ENCODE assay signal across 8 cellular contexts in genomic region chr2:11738589-11739436, GRCh38. TPM values are rescaled to one million over a fixed set of nuclear protein-coding genes. Genes with fewer than 3 reads are reported as not detected.
A peak's percentile ranks its signal among the peaks of the same experiment; 100 is the strongest.
DNase-seq lines count a peak whose midpoint lies in the region; ATAC-seq and TF ChIP-seq lines count a peak whose summit lies in the region.

No MANE protein-coding gene starts in this region.

- no peak overlapping the region for H3K4me3 Mint-ChIP-seq in CD8-positive, alpha-beta memory T cell

- TF ChIP-seq POLR2A in gastroesophageal sphincter (IDR thresholded peaks at IDR 0.05) (no peak), prostate gland (IDR thresholded peaks at IDR 0.05) (no peak)

- no peaks in the 10 kb centered on the region for H3K27me3 ChIP-seq in CD8-positive, alpha-beta memory T cell (ENCODE audit: insufficient read depth, low read length, poor library complexity, severe bottlenecking)
- H3K27me3 ChIP-seq in WERI-Rb-1 (ENCODE audit: insufficient read depth, low read depth, severe bottlenecking) (no peaks in the 10 kb centered on the region), gastroesophageal sphincter (no peaks in the 10 kb centered on the region), psoas muscle (ENCODE audit: insufficient read depth in 3 of 3, low read length in 2 of 3) (no peaks in the 10 kb centered on the region), prostate gland (replicated peaks; ENCODE audit: insufficient read depth) (no peaks in the 10 kb centered on the region)

- peak overlapping the region in 3 of 8 donors; percentile 23 to 44 (median 33) for H3K27ac Mint-ChIP-seq in CD8-positive, alpha-beta memory T cell

- H3K9me3 ChIP-seq in CD8-positive, alpha-beta memory T cell (ENCODE audit: low read length), result no peaks in the 10 kb centered on the region
- H3K9me3 ChIP-seq in WERI-Rb-1 (ENCODE audit: severe bottlenecking), result no peaks in the 10 kb centered on the region
- H3K9me3 ChIP-seq in gastroesophageal sphincter, result no peaks in the 10 kb centered on the region
- H3K9me3 ChIP-seq in psoas muscle, result no peaks in the 10 kb centered on the region
- H3K9me3 ChIP-seq in prostate gland, result no peaks in the 10 kb centered on the region

- 29 to 52% methylated on average over 2 to 3 of the region's 8 CpGs for WGBS in gastroesophageal sphincter (ENCODE audit: low coverage in 1 of 2), 2 donors
- 16 to 43% (median 27%) methylated on average over 8 of the region's 8 CpGs for WGBS in psoas muscle, 3 donors
- 54% methylated on average over 8 of the region's 8 CpGs for WGBS in prostate gland

- no peaks in the 10 kb centered on the region for H3K36me3 Mint-ChIP-seq in CD8-positive, alpha-beta memory T cell

- POLR2A ChIA-PET in CD8-positive, alpha-beta memory T cell (lab: Charles Lee), result interaction anchor here (0.5 kb wide), 1 partner anchor 18 kb away, joined by 5 read pairs; no protein-coding TSS in a partner anchor

- H3K36me3 ChIP-seq in CD8-positive, alpha-beta memory T cell (ENCODE audit: insufficient read depth, low read length), result no peaks in the 10 kb centered on the region
- no peaks in the 10 kb centered on the region for H3K36me3 ChIP-seq in WERI-Rb-1
- no peaks in the 10 kb centered on the region for H3K36me3 ChIP-seq in gastroesophageal sphincter
- no peaks in the 10 kb centered on the region for H3K36me3 ChIP-seq in psoas muscle (ENCODE audit: insufficient read depth in 1 of 2, low read depth in 1 of 2)
- no peaks in the 10 kb centered on the region for H3K36me3 ChIP-seq in prostate gland

- ATAC-seq in GM19043 (IDR thresholded peaks at IDR 0.05; ENCODE audit: low read depth, unreplicated experiment) (peak; percentile 83), gastroesophageal sphincter (peak; percentile 92), psoas muscle (peak; percentile 89 to 94 (median 90)), GM18520 (IDR thresholded peaks at IDR 0.05; ENCODE audit: unreplicated experiment) (no peak)

- H3K4me1 Mint-ChIP-seq in CD8-positive, alpha-beta memory T cell, result peaks cover 8 to 13% (median 9%) of the 10 kb centered on the region in 3 donors

- no peaks in the 10 kb centered on the region for H3K9me3 Mint-ChIP-seq in CD8-positive, alpha-beta memory T cell

- no peak overlapping the region for H3K27ac ChIP-seq in CD8-positive, alpha-beta memory T cell (ENCODE audit: low read depth, low read length)
- peak overlapping the region; percentile 6; the same call in 1 of the 2 replicates for H3K27ac ChIP-seq in WERI-Rb-1
- peak overlapping the region in 3 of 4 donors; percentile 5 to 49 (median 15) for H3K27ac ChIP-seq in gastroesophageal sphincter
- H3K27ac ChIP-seq in psoas muscle, result peak overlapping the region; percentile 73
- no peak overlapping the region for H3K27ac ChIP-seq in prostate gland

- peaks cover 5% of the 10 kb centered on the region for H3K4me1 ChIP-seq in CD8-positive, alpha-beta memory T cell (ENCODE audit: insufficient read depth, low read length)
- peaks cover 0 to 23% (median 4%) of the 10 kb centered on the region in 3 donors for H3K4me1 ChIP-seq in gastroesophageal sphincter
- H3K4me1 ChIP-seq in psoas muscle, result peaks cover 19% of the 10 kb centered on the region
- no peaks in the 10 kb centered on the region for H3K4me1 ChIP-seq in prostate gland (replicated peaks)

- intact Hi-C loops in psoas muscle (cut with DNase I) (loop anchor here (2.0 to 5.0 kb wide), 3 partner anchors 37 to 40 kb away; no protein-coding TSS in a partner anchor), prostate gland (cut with DNase I) (loop anchor here (1.0 kb wide), 1 partner anchor 40 kb away; no protein-coding TSS in a partner anchor)

- no peak for TF ChIP-seq EP300 in gastroesophageal sphincter (IDR thresholded peaks at IDR 0.05)

- H3K27me3 Mint-ChIP-seq in CD8-positive, alpha-beta memory T cell, result peaks cover 1 to 9% of the 10 kb centered on the region in 2 donors

- no peak overlapping the region for H3K4me3 ChIP-seq in CD8-positive, alpha-beta memory T cell (ENCODE audit: low read length)
- H3K4me3 ChIP-seq in WERI-Rb-1 (ENCODE audit: low read depth, low read length) (no peak overlapping the region), gastroesophageal sphincter (no peak overlapping the region), psoas muscle (no peak overlapping the region), prostate gland (no peak overlapping the region)

- peak in 3 of 5 donors; percentile 12 to 63 (median 14) for DNase-seq in CD8-positive, alpha-beta memory T cell
- DNase-seq in LHCN-M2 (ENCODE audit: low read depth) (peak; percentile 67), WERI-Rb-1 (peak; percentile 88), psoas muscle (peak; percentile 92 to 95), prostate gland (ENCODE audit: low spot score) (no peak)

- peak; percentile 96 for TF ChIP-seq CTCF in WERI-Rb-1 (IDR thresholded peaks at IDR 0.05; ENCODE audit: low read depth, low read length)
- peak in 3 of 4 experiments; percentile 40 to 62 (median 49) for TF ChIP-seq CTCF in gastroesophageal sphincter (IDR thresholded peaks at IDR 0.05)
- TF ChIP-seq CTCF in psoas muscle (IDR thresholded peaks at IDR 0.05), result peak; percentile 39
- TF ChIP-seq CTCF in prostate gland (IDR thresholded peaks at IDR 0.05), result peak in 2 of 4 experiments; percentile 43 to 50

- CTCF ChIA-PET in CD8-positive, alpha-beta memory T cell (lab: Charles Lee), result interaction anchor here (0.6 to 3.8 kb wide), 11 partner anchors 8 to 48 kb away, joined by 3 to 42 read pairs (median 5); no protein-coding TSS in a partner anchor

RNA-seq across cellular contexts. Expression of gene LPIN1, which starts 7.6 kb away (rescaled TPM):
- 10 to 100 TPM; 34.8 to 37.1 TPM for total RNA-seq in CD8-positive, alpha-beta memory T cell
- polyA plus RNA-seq in CD8-positive, alpha-beta memory T cell, result 25.7 TPM
- total RNA-seq in LHCN-M2 (2014; rRNA removed) (12.1 and 15.7 TPM in 2 replicates), gastroesophageal sphincter (10 to 100 TPM; 47.3 to 70.1 (median 50.0) TPM), psoas muscle (100 to 1,000 TPM; 109 to 382 (median 250) TPM), prostate gland (10 to 100 TPM; 18.2 to 57.1 TPM)
- 6.0 TPM for polyA plus RNA-seq in LHCN-M2 (2012)
- polyA plus RNA-seq in psoas muscle, result 100 to 1,000 TPM in 2 of 3 donors, 10 to 100 TPM in 1; 82.0 to 291 (median 146) TPM

Comparison
In these comparisons a context has a peak if more than half of its experiments do, and no peak if none do; other contexts are left out.
1. H3K27ac ChIP-seq: peak in WERI-Rb-1 (single experiment), gastroesophageal sphincter (3 of 4) and psoas muscle (single experiment); none in CD8-positive, alpha-beta memory T cell (single experiment) and prostate gland (0 of 2).